Comparison of ENCODE assay signal across 10 cellular contexts in the genomic region with DNA sequence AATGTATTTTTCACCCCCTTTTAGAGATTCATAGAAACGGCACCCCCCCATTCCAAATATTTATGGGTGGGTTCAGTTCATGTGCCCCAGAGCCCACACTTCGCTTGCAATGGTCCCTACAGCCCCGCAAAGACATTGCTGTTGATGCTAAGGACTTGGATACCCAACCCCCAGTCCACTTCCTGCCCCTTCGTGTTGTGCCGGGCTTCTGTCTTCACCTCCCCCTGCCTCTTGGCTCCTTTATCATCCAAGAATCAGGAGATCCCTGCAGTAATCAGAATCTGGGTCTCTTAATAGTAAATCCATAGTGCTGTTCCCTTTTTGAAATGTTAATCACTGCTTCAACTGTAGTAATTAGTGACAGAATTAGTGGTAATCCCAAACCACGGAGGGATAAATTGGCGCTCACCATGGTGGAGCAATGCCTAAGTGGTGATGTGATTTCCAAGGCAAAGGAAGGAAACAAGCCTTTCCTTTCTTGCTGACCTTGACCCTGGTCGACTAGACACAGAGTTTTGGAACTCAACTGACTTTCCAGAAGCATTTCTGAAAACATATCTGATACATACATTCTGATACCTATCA.
DNase-seq lines count a peak whose midpoint lies in the region; ATAC-seq, FAIRE-seq and TF ChIP-seq lines count a peak whose summit lies in the region.
"Had no signal": no experiment of that assay in that cellular context is flagged by ENCODE, and none has a peak within 500 bp of the region (broad histone marks: within the 10 kb centered on the region; RNA-seq: fewer than 3 reads in every experiment).

No MANE protein-coding gene starts in this region.

- H3K4me2 ChIP-seq in K562 (ENCODE audit: insufficient read depth, low read length), result no peak overlapping the region

- in situ Hi-C loops in K562 (cut with MboI), result no loop called here

- peaks cover 32% of the 10 kb centered on the region; the same call in 1 of the 2 replicates for H4K20me1 ChIP-seq in K562 (replicated peaks; ENCODE audit: control insufficient read depth, insufficient read depth, low read length)

- H3K27ac ChIP-seq in K562 (ENCODE audit: extremely low read depth, low read depth, low read length), result no peak overlapping the region

- no peak for TF ChIP-seq CTCF in K562 (IDR thresholded peaks at IDR 0.05 in 2 of 3, conservative IDR thresholded peaks at IDR 0.05 in 1 of 3; ENCODE audit: insufficient read depth in 2 of 3, low read depth in 1 of 3, low read length in 3 of 3)

- H3K4me1 Mint-ChIP-seq in stimulated activated naive CD8-positive, alpha-beta T cell treated with anti-CD3 and anti-CD28 coated beads, Interleukin-15, Interleukin-2, amounts not matched to agents 100 ng/mL and 50 ng/mL, for 24 hours (ENCODE audit: low read depth), result peaks cover 80% of the 10 kb centered on the region
- H3K4me1 Mint-ChIP-seq in stimulated activated naive CD8-positive, alpha-beta T cell treated with anti-CD3 and anti-CD28 coated beads, Interleukin-15, amount 100 ng/mL, for 72 hours, result peaks cover 86% of the 10 kb centered on the region
- H3K4me1 Mint-ChIP-seq in memory B cell, result peaks cover 61% of the 10 kb centered on the region

- no peaks in the 10 kb centered on the region for H3K9me3 Mint-ChIP-seq in stimulated activated naive CD8-positive, alpha-beta T cell treated with anti-CD3 and anti-CD28 coated beads, Interleukin-15, Interleukin-2, amounts not matched to agents 100 ng/mL and 50 ng/mL, for 24 hours
- no peaks in the 10 kb centered on the region for H3K9me3 Mint-ChIP-seq in stimulated activated naive CD8-positive, alpha-beta T cell treated with anti-CD3 and anti-CD28 coated beads, Interleukin-15, amount 100 ng/mL, for 72 hours
- no peaks in the 10 kb centered on the region for H3K9me3 Mint-ChIP-seq in memory B cell

- peak overlapping the region; percentile 8 for H3K27ac Mint-ChIP-seq in stimulated activated naive CD8-positive, alpha-beta T cell treated with anti-CD3 and anti-CD28 coated beads, Interleukin-15, Interleukin-2, amounts not matched to agents 100 ng/mL and 50 ng/mL, for 24 hours
- peak overlapping the region in 1 of 2 donors; percentile 38 for H3K27ac Mint-ChIP-seq in stimulated activated naive CD8-positive, alpha-beta T cell treated with anti-CD3 and anti-CD28 coated beads, Interleukin-15, amount 100 ng/mL, for 72 hours
- H3K27ac Mint-ChIP-seq in memory B cell, result peak overlapping the region; percentile 88

- H2AFZ ChIP-seq in K562 (ENCODE audit: low read depth, low read length), result no peak overlapping the region

- no peaks in the 10 kb centered on the region for H3K27me3 Mint-ChIP-seq in stimulated activated naive CD8-positive, alpha-beta T cell treated with anti-CD3 and anti-CD28 coated beads, Interleukin-15, Interleukin-2, amounts not matched to agents 100 ng/mL and 50 ng/mL, for 24 hours
- no peaks in the 10 kb centered on the region for H3K27me3 Mint-ChIP-seq in stimulated activated naive CD8-positive, alpha-beta T cell treated with anti-CD3 and anti-CD28 coated beads, Interleukin-15, amount 100 ng/mL, for 72 hours
- no peaks in the 10 kb centered on the region for H3K27me3 Mint-ChIP-seq in memory B cell

- no peak for DNase-seq in stimulated activated naive CD8-positive, alpha-beta T cell treated with anti-CD3 and anti-CD28 coated beads, Interleukin-15, amount 100 ng/mL, for 72 hours
- DNase-seq in K562 (ENCODE audit: extremely low read depth in 1 of 4, low spot score in 3 of 4) (no peak), memory B cell (ENCODE audit: low spot score in 2 of 2) (no peak), NCI-H1092 (lab: John Stamatoyannopoulos, UW) (no peak), NCI-H187 treated with DMSO at 0.1 percent for 48 hours (lab: John Stamatoyannopoulos, UW) (no peak), head of caudate nucleus (no peak)
- DNase-seq: uterus had no signal

- H3K9me3 ChIP-seq in K562 (replicated peaks; ENCODE audit: control insufficient read depth, insufficient read depth, low read depth, low read length), result no peaks in the 10 kb centered on the region
- H3K9me3 ChIP-seq: uterus had no signal

- no peaks in the 10 kb centered on the region for H3K9me1 ChIP-seq in K562 (ENCODE audit: control insufficient read depth, insufficient read depth, low read length)

- intact Hi-C loops in K562 (cut with micrococcal nuclease), result no loop called here
- intact Hi-C loops in head of caudate nucleus (cut with DNase I), result no loop called here

- 90% methylated on average over 8 of the region's 8 CpGs for WGBS in K562 (ENCODE audit: insufficient coverage, low coverage, missing lambda C conversion rate)

- FAIRE-seq in K562 (lab: Jason Lieb, UNC), result no peak
- FAIRE-seq: RCC 7860 had no signal

- H3K9ac ChIP-seq in K562 (ENCODE audit: insufficient read depth in 1 of 2, low read depth in 2 of 2, low read length in 2 of 2), result no peak overlapping the region

- no peak overlapping the region for H3K4me3 Mint-ChIP-seq in stimulated activated naive CD8-positive, alpha-beta T cell treated with anti-CD3 and anti-CD28 coated beads, Interleukin-15, Interleukin-2, amounts not matched to agents 100 ng/mL and 50 ng/mL, for 24 hours
- no peak overlapping the region for H3K4me3 Mint-ChIP-seq in stimulated activated naive CD8-positive, alpha-beta T cell treated with anti-CD3 and anti-CD28 coated beads, Interleukin-15, amount 100 ng/mL, for 72 hours
- peak overlapping the region; percentile 77 for H3K4me3 Mint-ChIP-seq in memory B cell

- no peak for TF ChIP-seq RAD21 in K562 (CRISPR knock-in tag; conservative IDR thresholded peaks at IDR 0.05 in 1 of 2, IDR thresholded peaks at IDR 0.05 in 1 of 2)

- no peak overlapping the region for H3K4me3 ChIP-seq in K562
- H3K4me3 ChIP-seq: uterus had no signal

- peaks cover 92% of the 10 kb centered on the region for H3K79me2 ChIP-seq in K562 (ENCODE audit: control insufficient read depth, insufficient read depth, low read length)

- H3K36me3 Mint-ChIP-seq in stimulated activated naive CD8-positive, alpha-beta T cell treated with anti-CD3 and anti-CD28 coated beads, Interleukin-15, Interleukin-2, amounts not matched to agents 100 ng/mL and 50 ng/mL, for 24 hours (ENCODE audit: low read depth), result peaks cover 63% of the 10 kb centered on the region
- peaks cover 16% of the 10 kb centered on the region for H3K36me3 Mint-ChIP-seq in memory B cell

- no peak for TF ChIP-seq EP300 in K562 (IDR thresholded peaks at IDR 0.05; ENCODE audit: low read length)

- H3K4me1 ChIP-seq in K562 (replicated peaks in 1 of 2; ENCODE audit: control insufficient read depth in 2 of 2, insufficient read depth in 2 of 2, low read length in 2 of 2), result peaks cover 14 to 20% of the 10 kb centered on the region in 2 experiments; a peak in 4 of 5 replicates
- H3K4me1 ChIP-seq: uterus had no signal

- TSS peak; percentile 5 for BruUV-seq in K562 (replicated peaks; lab: Mats Ljungman, UMichigan)

- H3K36me3 ChIP-seq in K562 (ENCODE audit: control insufficient read depth, insufficient read depth, low read length), result peaks cover 86% of the 10 kb centered on the region
- H3K36me3 ChIP-seq: uterus had no signal

- POLR2A ChIA-PET in K562 (lab: Yijun Ruan, JAX), result interaction anchor here (0.6 kb wide), 1 partner anchor 11 kb away, joined by 3 read pairs; no protein-coding TSS in a partner anchor

- CTCF ChIA-PET in K562 (lab: Yijun Ruan, JAX; ENCODE audit: low intra/inter-chr PET ratio), result no interaction called here

- no peaks in the 10 kb centered on the region for H3K27me3 ChIP-seq in K562 (ENCODE audit: control insufficient read depth in 2 of 2, insufficient read depth in 2 of 2, low read length in 2 of 2)
- H3K27me3 ChIP-seq: uterus had no signal

- no peak for ATAC-seq in stimulated activated naive CD8-positive, alpha-beta T cell treated with anti-CD3 and anti-CD28 coated beads, Interleukin-15, amount 100 ng/mL, for 72 hours
- ATAC-seq in K562 (no peak), memory B cell (ENCODE audit: low read depth) (no peak), HG02884 (IDR thresholded peaks at IDR 0.05; ENCODE audit: unreplicated experiment) (no peak)

- no peak for TF ChIP-seq POLR2A in K562 (conservative IDR thresholded peaks at IDR 0.05)

TF ChIP-seq in K562, 482 proteins besides CTCF, POLR2A, EP300 and RAD21:
- TF ChIP-seq ZSCAN32 (CRISPR knock-in tag; IDR thresholded peaks at IDR 0.05) (no peak), ZFX (CRISPR knock-in tag; IDR thresholded peaks at IDR 0.05) (no peak), MCM7 (IDR thresholded peaks at IDR 0.05) (no peak), HNRNPUL1 (IDR thresholded peaks at IDR 0.05; ENCODE audit: low read length) (no peak), ASH1L (IDR thresholded peaks at IDR 0.05; ENCODE audit: borderline replicate concordance, low read depth, partially characterized antibody) (no peak), SAFB2 (IDR thresholded peaks at IDR 0.05; ENCODE audit: borderline replicate concordance, low read depth, low read length, severe bottlenecking) (no peak), TAF9B (IDR thresholded peaks at IDR 0.05; ENCODE audit: partially characterized antibody) (no peak), PHF8 (IDR thresholded peaks at IDR 0.05; ENCODE audit: borderline replicate concordance, low read length) (no peak), PTBP1 (IDR thresholded peaks at IDR 0.05; ENCODE audit: low read depth, low read length) (no peak), ZNF140 (CRISPR knock-in tag; IDR thresholded peaks at IDR 0.05) (no peak)
- TF ChIP-seq, protein P1, sequence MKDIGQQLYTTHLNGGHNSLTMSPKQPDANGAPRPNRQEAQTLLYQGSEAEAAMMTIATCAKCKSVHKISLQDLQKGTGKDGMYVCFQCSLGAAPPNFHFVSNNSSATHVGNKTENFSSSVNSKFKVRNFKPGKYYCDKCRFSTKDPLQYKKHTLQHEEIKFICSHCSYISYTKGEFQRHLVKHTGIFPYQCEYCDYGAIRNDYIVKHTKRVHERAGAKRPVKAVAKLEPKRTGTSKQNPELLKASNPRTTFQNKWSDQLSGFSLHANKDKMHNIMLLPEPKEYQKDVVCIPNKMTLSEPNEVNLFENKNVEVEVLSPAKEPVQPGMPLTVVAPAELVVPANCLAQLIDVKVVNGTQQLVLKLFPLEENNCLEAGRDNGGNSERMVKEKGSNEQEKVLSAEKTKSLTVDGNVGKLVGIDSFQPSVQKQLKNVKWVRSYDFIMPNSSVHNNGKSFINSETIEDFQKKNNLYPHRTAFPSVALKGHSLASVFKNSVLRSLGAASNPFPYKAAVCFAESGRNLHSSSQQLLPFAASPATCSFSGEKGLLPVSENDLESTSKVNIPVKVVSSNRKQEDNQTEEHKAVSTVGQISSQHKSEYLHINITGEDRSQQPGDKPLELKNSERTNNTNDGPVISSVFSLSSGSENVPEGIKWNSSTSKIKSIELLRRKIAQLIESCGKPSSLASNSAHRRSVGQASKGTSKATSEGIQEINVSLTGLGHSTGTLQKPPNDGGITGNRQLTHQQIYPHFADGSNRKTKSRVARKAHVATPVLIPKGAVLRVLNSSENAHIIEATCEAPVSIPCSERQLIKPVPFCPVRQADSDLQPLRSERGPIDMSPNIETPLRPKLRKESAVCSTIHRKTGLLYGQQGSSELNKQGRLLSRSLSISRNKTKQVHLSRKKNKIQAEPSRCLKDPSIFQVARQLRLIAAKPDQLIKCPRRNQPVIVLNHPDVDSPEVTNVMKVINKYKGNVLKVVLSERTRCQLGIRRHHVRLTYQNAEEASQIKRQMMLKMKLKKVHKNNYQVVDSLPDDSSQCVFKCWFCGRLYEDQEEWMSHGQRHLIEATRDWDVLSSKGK (CRISPR knock-in tag; IDR thresholded peaks at IDR 0.05), result no peak
